ENCODE assay signal across 19 cellular contexts in the genomic region with DNA sequence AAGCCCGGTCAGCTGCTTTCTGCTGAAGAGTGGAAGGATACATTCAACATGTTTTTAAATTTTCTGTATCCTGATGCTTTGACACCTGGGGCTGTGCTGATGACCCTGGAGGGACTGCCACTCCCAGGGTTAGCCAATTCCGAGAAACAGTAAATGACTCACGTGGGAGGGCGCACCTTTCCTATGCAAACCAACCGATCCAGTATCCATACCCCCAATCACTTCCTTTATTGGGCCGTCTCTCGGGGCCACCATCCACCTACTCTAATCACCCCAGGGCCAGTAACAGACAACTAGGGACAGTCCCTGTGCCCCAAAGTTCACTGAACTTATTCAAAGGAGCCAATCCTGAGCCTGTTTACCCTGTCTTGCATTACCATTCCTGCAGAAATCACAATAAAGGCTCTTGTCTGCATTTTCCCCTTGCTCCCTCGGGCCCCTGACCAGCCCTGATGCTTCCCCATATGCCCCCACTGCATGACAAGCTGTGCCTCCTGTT. TPM values are rescaled to one million over a fixed set of nuclear protein-coding genes. Genes with fewer than 3 reads are reported as not detected.
A peak's percentile ranks its signal among the peaks of the same experiment; 100 is the strongest.
DNase-seq lines count a peak whose midpoint lies in the region; ATAC-seq, FAIRE-seq and TF ChIP-seq lines count a peak whose summit lies in the region.
"Had no signal": no experiment of that assay in that cellular context is flagged by ENCODE, and none has a peak within 500 bp of the region (broad histone marks: within the 10 kb centered on the region; RNA-seq: fewer than 3 reads in every experiment).

No MANE protein-coding gene starts in this region.

- H3K9me3 ChIP-seq in HUES6 (ENCODE audit: control insufficient read depth, insufficient read depth, low read depth, low read length) (no peaks in the 10 kb centered on the region), uterus (no peaks in the 10 kb centered on the region)

- H3K36me3 Mint-ChIP-seq in stimulated activated naive B cell treated with anti-CD40 and anti-IgM and Interleukin-4, amounts not matched to agents 10 μg/mL and 1 μg/mL and 100 μg/mL, for 72 hours = no peaks in the 10 kb centered on the region
- no peaks in the 10 kb centered on the region for H3K36me3 Mint-ChIP-seq in nephron progenitor cell (ENCODE audit: low read depth)
- H3K36me3 Mint-ChIP-seq: CD4-positive, CD25-positive, alpha-beta regulatory T cell had no signal

- H3K27me3 ChIP-seq in HUES6 (ENCODE audit: control insufficient read depth, insufficient read depth, low read length) = peaks cover under 1% of the 10 kb centered on the region; the same call in 1 of the 2 replicates
- no peaks in the 10 kb centered on the region for H3K27me3 ChIP-seq in bronchial epithelial cell (ENCODE audit: control insufficient read depth, insufficient read depth, low read length)
- no peaks in the 10 kb centered on the region for H3K27me3 ChIP-seq in mesendoderm (ENCODE audit: insufficient read depth, low read length, poor library complexity)
- no peaks in the 10 kb centered on the region for H3K27me3 ChIP-seq in uterus

- H3K4me1 Mint-ChIP-seq in stimulated activated naive B cell treated with anti-CD40 and anti-IgM and Interleukin-4, amounts not matched to agents 10 μg/mL and 1 μg/mL and 100 μg/mL, for 72 hours = peaks cover 14 to 23% of the 10 kb centered on the region in 2 donors
- peaks cover 75% of the 10 kb centered on the region for H3K4me1 Mint-ChIP-seq in nephron progenitor cell

- H3K4me3 ChIP-seq in HUES6 (ENCODE audit: low read depth, low read length) (peak overlapping the region; percentile 11), bronchial epithelial cell (ENCODE audit: low read depth, low read length) (no peak overlapping the region), mesendoderm (ENCODE audit: low read length) (no peak overlapping the region), uterus (no peak overlapping the region)

- DNase-seq in bronchial epithelial cell (ENCODE audit: low read depth) (no peak), mesendoderm (peak; percentile 22), uterus (no peak), nephron progenitor cell (no peak)
- DNase-seq in stimulated activated naive B cell treated with anti-CD40 and anti-IgM and Interleukin-4, amounts not matched to agents 10 μg/mL and 1 μg/mL and 100 μg/mL, for 72 hours = peak; percentile 28
- DNase-seq in stimulated activated CD4-positive, alpha-beta T cell treated with anti-CD3 and anti-CD28 coated beads, Interleukin-15, amount 100 ng/mL, for 24 hours = no peak
- DNase-seq: MM.1S, NCI-H1048, NCI-H1417 treated with DMSO at 0.1 percent for 48 hours, NCI-H187 treated with DMSO at 0.1 percent for 48 hours, NCI-H2107, NCI-H446 treated with DMSO at 0.1 percent for 48 hours, NCI-H526 treated with DMSO at 0.1 percent for 48 hours, Right ventricle myocardium superior had no signal

- H3K27me3 Mint-ChIP-seq in stimulated activated naive B cell treated with anti-CD40 and anti-IgM and Interleukin-4, amounts not matched to agents 10 μg/mL and 1 μg/mL and 100 μg/mL, for 72 hours = peaks cover 30 to 42% of the 10 kb centered on the region in 2 donors
- no peaks in the 10 kb centered on the region for H3K27me3 Mint-ChIP-seq in nephron progenitor cell (ENCODE audit: low read depth, poor library complexity)

- TF ChIP-seq CTCF in bronchial epithelial cell (IDR thresholded peaks at IDR 0.05; ENCODE audit: insufficient read depth, low read length, severe bottlenecking) (no peak), uterus (IDR thresholded peaks at IDR 0.05) (no peak), nephron progenitor cell (IDR thresholded peaks at IDR 0.05) (no peak)

- no peak overlapping the region for H3K9ac ChIP-seq in HUES6 (ENCODE audit: low read length)
- no peak overlapping the region for H3K9ac ChIP-seq in mesendoderm (ENCODE audit: low read length)

- peak overlapping the region; percentile 89 for H3K18ac ChIP-seq in mesendoderm (ENCODE audit: low read length)

- H3K79me1 ChIP-seq in mesendoderm (ENCODE audit: low read length) = no peaks in the 10 kb centered on the region

- peaks cover 79% of the 10 kb centered on the region for H3K4me1 ChIP-seq in HUES6 (ENCODE audit: control insufficient read depth, insufficient read depth, low read length)
- H3K4me1 ChIP-seq in mesendoderm (ENCODE audit: control insufficient read depth, low read depth, low read length) = peaks cover 11% of the 10 kb centered on the region
- no peaks in the 10 kb centered on the region for H3K4me1 ChIP-seq in uterus

- peak; percentile 89 to 91 for ATAC-seq in stimulated activated naive B cell treated with anti-CD40 and anti-IgM and Interleukin-4, amounts not matched to agents 10 μg/mL and 1 μg/mL and 100 μg/mL, for 72 hours (replicated peaks)

- no peak overlapping the region for H3K4me3 Mint-ChIP-seq in stimulated activated naive B cell treated with anti-CD40 and anti-IgM and Interleukin-4, amounts not matched to agents 10 μg/mL and 1 μg/mL and 100 μg/mL, for 72 hours
- H3K4me3 Mint-ChIP-seq in nephron progenitor cell = no peak overlapping the region

- no peaks in the 10 kb centered on the region for H3K79me2 ChIP-seq in mesendoderm (ENCODE audit: control insufficient read depth, insufficient read depth, low read length)

- no peak overlapping the region for H3K56ac ChIP-seq in mesendoderm (ENCODE audit: low read length)

- no peak overlapping the region for H3K23ac ChIP-seq in mesendoderm (ENCODE audit: low read length)

- WGBS in mesendoderm (ENCODE audit: extremely low coverage, insufficient coverage, low lambda C conversion rate) = no CpG with 5 or more reads among the region's 8 CpGs

- no peaks in the 10 kb centered on the region for H3K36me3 ChIP-seq in HUES6 (ENCODE audit: control insufficient read depth, insufficient read depth, low read length)
- H3K36me3 ChIP-seq in bronchial epithelial cell (ENCODE audit: control insufficient read depth, insufficient read depth, low read length) = no peaks in the 10 kb centered on the region
- no peaks in the 10 kb centered on the region for H3K36me3 ChIP-seq in mesendoderm (ENCODE audit: control insufficient read depth, insufficient read depth, low read length)
- H3K36me3 ChIP-seq in uterus = no peaks in the 10 kb centered on the region

- peaks cover 0 to 2% of the 10 kb centered on the region in 2 donors for H3K9me3 Mint-ChIP-seq in stimulated activated naive B cell treated with anti-CD40 and anti-IgM and Interleukin-4, amounts not matched to agents 10 μg/mL and 1 μg/mL and 100 μg/mL, for 72 hours
- no peaks in the 10 kb centered on the region for H3K9me3 Mint-ChIP-seq in nephron progenitor cell

- no peak overlapping the region for H3K27ac Mint-ChIP-seq in stimulated activated naive B cell treated with anti-CD40 and anti-IgM and Interleukin-4, amounts not matched to agents 10 μg/mL and 1 μg/mL and 100 μg/mL, for 72 hours
- no peak overlapping the region for H3K27ac Mint-ChIP-seq in nephron progenitor cell

- H3K4me2 ChIP-seq in mesendoderm (ENCODE audit: low read length) = no peak overlapping the region

- peak; percentile 13 for FAIRE-seq in bronchial epithelial cell (lab: Jason Lieb, UNC)

- H2BK5ac ChIP-seq in mesendoderm (ENCODE audit: low read length) = no peak overlapping the region

- peak overlapping the region; percentile 2 for H2BK15ac ChIP-seq in mesendoderm (replicated peaks; ENCODE audit: low read depth)

- no peak overlapping the region for H3K27ac ChIP-seq in HUES6 (ENCODE audit: low read depth, low read length)
- H3K27ac ChIP-seq in mesendoderm (ENCODE audit: low read depth, low read length) = no peak overlapping the region
- H3K27ac ChIP-seq in uterus = no peak overlapping the region

- H2BK120ac ChIP-seq in mesendoderm (ENCODE audit: low read depth, low read length) = peak overlapping the region; percentile 23

- no peak overlapping the region for H3K4ac ChIP-seq in mesendoderm (ENCODE audit: low read depth, low read length)

- no peak overlapping the region for H4K5ac ChIP-seq in mesendoderm (ENCODE audit: low read length)

- intact Hi-C loops in uterus (cut with DNase I; ENCODE audit: low total_unique reads) = no loop called here

- TF ChIP-seq POLR2A in uterus (IDR thresholded peaks at IDR 0.05) = no peak

- H4K8ac ChIP-seq in mesendoderm (ENCODE audit: low read depth, low read length) = no peak overlapping the region

- no peak overlapping the region for H2AK5ac ChIP-seq in mesendoderm (ENCODE audit: low read length)

RNA-seq across cellular contexts. Expression of gene LGI1, which starts 6.6 kb away (rescaled TPM):
- total RNA-seq in bronchial epithelial cell = not detected in 2 replicates
- 0.32 TPM for polyA plus RNA-seq in mesendoderm (2013, experiment 1 of 2)
- polyA plus RNA-seq in mesendoderm (2013, experiment 2 of 2) = 0.77 TPM
- 1 to 10 TPM in 1 of 4 donors, not detected in 3; 1.4 TPM for total RNA-seq in uterus
- total RNA-seq: CD4-positive, CD25-positive, alpha-beta regulatory T cell; LHCN-M2; SK-MEL-5 had no signal
- polyA plus RNA-seq: BJ; CD4-positive, CD25-positive, alpha-beta regulatory T cell had no signal

RNA-seq across cellular contexts. Expression of gene FRA10AC1, which starts 48.7 kb away (rescaled TPM):
- 4.7 and 7.2 TPM in 2 replicates for total RNA-seq in bronchial epithelial cell
- 27.8 TPM for polyA plus RNA-seq in mesendoderm (2013, experiment 1 of 2)
- polyA plus RNA-seq in mesendoderm (2013, experiment 2 of 2) = 23.5 TPM
- total RNA-seq in uterus = 10 to 100 TPM in 3 of 4 donors, 1 to 10 TPM in 1; 5.4 to 40.5 (median 17.6) TPM

Comparison
In these comparisons a context has a peak if more than half of its experiments do, and no peak if none do; other contexts are left out.
1. DNase-seq: peak in mesendoderm (single experiment) and stimulated activated naive B cell treated with anti-CD40 and anti-IgM and Interleukin-4, amounts not matched to agents 10 μg/mL and 1 μg/mL and 100 μg/mL, for 72 hours (single experiment); none in bronchial epithelial cell (single experiment), stimulated activated CD4-positive, alpha-beta T cell treated with anti-CD3 and anti-CD28 coated beads, Interleukin-15, amount 100 ng/mL, for 24 hours (single experiment), uterus (0 of 2) and nephron progenitor cell (single experiment).